In genomic region chr6:36679043-36679821, GRCh38 we compare ENCODE assay signal across 9 cellular contexts. TPM values are rescaled to one million over a fixed set of nuclear protein-coding genes. Genes with fewer than 3 reads are reported as not detected.
A peak's percentile ranks its signal among the peaks of the same experiment; 100 is the strongest.
DNase-seq lines count a peak whose midpoint lies in the region; ATAC-seq, FAIRE-seq and TF ChIP-seq lines count a peak whose summit lies in the region.
"Had no signal": no experiment of that assay in that cellular context is flagged by ENCODE, and none has a peak within 500 bp of the region (broad histone marks: within the 10 kb centered on the region; RNA-seq: fewer than 3 reads in every experiment).

No MANE protein-coding gene starts in this region.

- H3K36me3 Mint-ChIP-seq in astrocyte (ENCODE audit: low read depth, unreplicated experiment): peaks cover 22% of the 10 kb centered on the region

- peak overlapping the region; percentile 66 for H3K27ac ChIP-seq in PC-9
- peak overlapping the region; percentile 92 for H3K27ac ChIP-seq in astrocyte (ENCODE audit: low read depth, low read length)
- H3K27ac ChIP-seq in right cardiac atrium (ENCODE audit: low read length): peak overlapping the region; percentile 100

- H3K79me2 ChIP-seq in PC-9 (ENCODE audit: low read depth) (0 out of 2 replicates have a peak, but pooled peaks cover 4% of the 10 kb centered on the region), astrocyte (ENCODE audit: insufficient read depth, low read length) (peaks cover 56% of the 10 kb centered on the region)

- peak; percentile 23 to 57 for DNase-seq in NCI-H446 (lab: John Stamatoyannopoulos, UW)
- no peak for DNase-seq in NCI-H446 treated with DMSO at 0.1 percent for 48 hours (lab: John Stamatoyannopoulos, UW)
- peak; percentile 68 to 71 for DNase-seq in PC-9
- peak; percentile 24 for DNase-seq in astrocyte (ENCODE audit: low read depth)
- peak; percentile 88 to 90 (median 89) for DNase-seq in right cardiac atrium
- no peak for DNase-seq in retinal pigment epithelial cell (ENCODE audit: low read depth)
- DNase-seq in MV-4-11 (lab: John Stamatoyannopoulos, UW): no peak

- intact Hi-C loops in PC-9 (cut with micrococcal nuclease; ENCODE audit: unreplicated experiment): loop anchor here (2.0 kb wide), 1 partner anchor 256 kb away; no protein-coding TSS in a partner anchor
- intact Hi-C loops in right cardiac atrium (cut with DNase I): no loop called here

- peak overlapping the region; percentile 96 for H3K4me3 Mint-ChIP-seq in astrocyte (ENCODE audit: unreplicated experiment)

- no peaks in the 10 kb centered on the region for H3K9me2 ChIP-seq in PC-9 (ENCODE audit: insufficient read depth)

- H3K9ac ChIP-seq in astrocyte (ENCODE audit: low read length): peak overlapping the region; percentile 96

- peak overlapping the region; percentile 66 for H3K4me3 ChIP-seq in PC-9
- peak overlapping the region; percentile 82 for H3K4me3 ChIP-seq in astrocyte (ENCODE audit: insufficient read depth, low read depth, low read length)
- peak overlapping the region; percentile 85 for H3K4me3 ChIP-seq in right cardiac atrium (ENCODE audit: low read length)
- H3K4me3 ChIP-seq in retinal pigment epithelial cell (ENCODE audit: low read length): peak overlapping the region; percentile 89

- no peaks in the 10 kb centered on the region for H3K27me3 Mint-ChIP-seq in astrocyte (ENCODE audit: low read depth, unreplicated experiment)

- H3K9me3 ChIP-seq in PC-9 (ENCODE audit: insufficient read depth, low read depth) (no peaks in the 10 kb centered on the region), astrocyte (ENCODE audit: insufficient read depth, low read depth, low read length) (no peaks in the 10 kb centered on the region), right cardiac atrium (ENCODE audit: control insufficient read depth, low read length) (no peaks in the 10 kb centered on the region)

- no peak for FAIRE-seq in astrocyte (lab: Jason Lieb, UNC)
- FAIRE-seq: islet of Langerhans had no signal

- CTCF ChIA-PET in PC-9 (lab: Charles Lee): interaction anchor here (0.5 to 1.7 kb wide), 6 partner anchors 61 to 135 kb away, joined by 3 to 11 read pairs (median 7); no protein-coding TSS in a partner anchor

- POLR2A ChIA-PET in PC-9 (lab: Charles Lee; ENCODE audit: unreplicated experiment): interaction anchor here (0.5 to 1.0 kb wide), 7 partner anchors 12 to 424 kb away, joined by 3 to 16 read pairs (median 5); no protein-coding TSS in a partner anchor

- no peaks in the 10 kb centered on the region for H4K20me1 ChIP-seq in PC-9 (ENCODE audit: insufficient read depth)
- H4K20me1 ChIP-seq in astrocyte (ENCODE audit: insufficient read depth, low read length): peaks cover 53% of the 10 kb centered on the region

- H3K4me2 ChIP-seq in PC-9 (peak overlapping the region; percentile 87), astrocyte (ENCODE audit: low read length) (peak overlapping the region; percentile 96)

- H3K27me3 ChIP-seq in PC-9 (ENCODE audit: insufficient read depth, low read depth) (no peaks in the 10 kb centered on the region), astrocyte (ENCODE audit: insufficient read depth, low read length) (no peaks in the 10 kb centered on the region), right cardiac atrium (ENCODE audit: control insufficient read depth, insufficient read depth) (no peaks in the 10 kb centered on the region)

- WGBS in right cardiac atrium: under 1% methylated on average over 60 of the region's 60 CpGs

- H2AFZ ChIP-seq in PC-9 (peak overlapping the region; percentile 77), astrocyte (ENCODE audit: low read depth, low read length) (peak overlapping the region; percentile 49)

- ATAC-seq in right cardiac atrium (peak; percentile 56 to 68), HG03039 (IDR thresholded peaks at IDR 0.05; ENCODE audit: unreplicated experiment) (no peak)

- no peaks in the 10 kb centered on the region for H3K36me3 ChIP-seq in PC-9 (ENCODE audit: low read depth)
- peaks cover 12% of the 10 kb centered on the region for H3K36me3 ChIP-seq in astrocyte (ENCODE audit: insufficient read depth, low read length)

- H3K4me1 Mint-ChIP-seq in astrocyte (ENCODE audit: low read depth, unreplicated experiment): peaks cover 39% of the 10 kb centered on the region

- H3K27ac Mint-ChIP-seq in astrocyte (ENCODE audit: unreplicated experiment): peak overlapping the region; percentile 97

- TF ChIP-seq CTCF in PC-9 (conservative IDR thresholded peaks at IDR 0.05) (no peak), astrocyte (IDR thresholded peaks at IDR 0.05; ENCODE audit: insufficient read depth, low read depth, low read length) (no peak), retinal pigment epithelial cell (conservative IDR thresholded peaks at IDR 0.05; ENCODE audit: low read depth, low read length) (no peak)

- TSS peak; percentile 43 for BruUV-seq in PC-9 (replicated peaks; lab: Mats Ljungman, UMichigan)

- H3K9me3 Mint-ChIP-seq in astrocyte (ENCODE audit: unreplicated experiment): peaks cover 4% of the 10 kb centered on the region

- peaks cover 36% of the 10 kb centered on the region for H3K4me1 ChIP-seq in PC-9 (replicated peaks; ENCODE audit: insufficient read depth)
- peaks cover 39% of the 10 kb centered on the region for H3K4me1 ChIP-seq in astrocyte (ENCODE audit: insufficient read depth, low read length)
- peaks cover 6% of the 10 kb centered on the region for H3K4me1 ChIP-seq in right cardiac atrium (ENCODE audit: control insufficient read depth, insufficient read depth, low read length)

- H3F3A ChIP-seq in PC-9 (ENCODE audit: insufficient read depth, low read depth): peaks cover 46% of the 10 kb centered on the region

RNA-seq across cellular contexts. Expression of gene CDKN1A, which starts 0.7 kb away (rescaled TPM):
- total RNA-seq in PC-9 (2021) (14.3 and 14.8 TPM in 2 replicates), astrocyte (932 and 1,014 TPM in 2 replicates), right cardiac atrium (10 to 100 TPM; 38.5 to 68.6 (median 52.9) TPM)
- polyA plus RNA-seq in right cardiac atrium: 59.8 TPM

RNA-seq across cellular contexts. Expression of gene RAB44, which starts 18.4 kb away (rescaled TPM):
- not detected in 2 replicates for total RNA-seq in PC-9 (2021)
- total RNA-seq in astrocyte: 0.14 and 0.16 TPM in 2 replicates
- under 1 TPM in 2 of 4 donors, not detected in 2; 0.06 TPM for total RNA-seq in right cardiac atrium
- polyA plus RNA-seq in right cardiac atrium: not detected

Comparison
In these comparisons a context has a peak if more than half of its experiments do, and no peak if none do; other contexts are left out.
1. DNase-seq: peak in NCI-H446 (2 of 2), PC-9 (2 of 2), astrocyte (single experiment) and right cardiac atrium (3 of 3); none in NCI-H446 treated with DMSO at 0.1 percent for 48 hours (single experiment), retinal pigment epithelial cell (single experiment) and MV-4-11 (single experiment).
2. RNA of gene CDKN1A, which starts 0.7 kb away (total RNA-seq): 932 to 1,014 TPM in astrocyte; 38.5 to 68.6 TPM in right cardiac atrium and 14.3 to 14.8 TPM in PC-9; every median in the first group is over 10 times any median in the second.
3. Peak in every context shown above with its lines, with median percentiles within 50 percentile points of each other: H3K27ac ChIP-seq and H3K4me3 ChIP-seq.